8 cellular contexts compared by ENCODE assay signal in genomic region chr9:32551491-32552049, GRCh38. TPM values are rescaled to one million over a fixed set of nuclear protein-coding genes. Genes with fewer than 3 reads are reported as not detected.
DNase-seq lines count a peak whose midpoint lies in the region; ATAC-seq, FAIRE-seq and TF ChIP-seq lines count a peak whose summit lies in the region.

No MANE protein-coding gene starts in this region.

- peaks cover 3% of the 10 kb centered on the region for H4K20me1 ChIP-seq in keratinocyte (ENCODE audit: control insufficient read depth, extremely low read depth, insufficient read depth, low read length)

- peaks cover 2 to 3% of the 10 kb centered on the region in 2 experiments for H3K36me3 ChIP-seq in keratinocyte (ENCODE audit: control insufficient read depth in 2 of 2, extremely low read depth in 1 of 2, insufficient read depth in 2 of 2, low read length in 2 of 2)

- peak overlapping the region; percentile 64 to 97 (median 77) for H3K4me3 ChIP-seq in keratinocyte (ENCODE audit: control insufficient read depth in 2 of 3, extremely low read depth in 1 of 3, insufficient read depth in 2 of 3, low read depth in 1 of 3, low read length in 3 of 3)

- H3K27ac ChIP-seq in keratinocyte (ENCODE audit: control insufficient read depth, insufficient read depth, low read length), result peak overlapping the region; percentile 91

- ATAC-seq in HG02759 (IDR thresholded peaks at IDR 0.05; ENCODE audit: unreplicated experiment) (no peak), GM21381 (IDR thresholded peaks at IDR 0.05; ENCODE audit: unreplicated experiment) (no peak)

- H3K36me3 Mint-ChIP-seq in T-helper 2 cell treated with Interferon-gamma antibody and Interleukin-4, amounts not matched to agents 5 μg/mL and 100 μg/mL, for 36 hours (ENCODE audit: low read depth), result peaks cover 22% of the 10 kb centered on the region
- peaks cover 33% of the 10 kb centered on the region for H3K36me3 Mint-ChIP-seq in brain

- no peaks in the 10 kb centered on the region for H3K9me3 ChIP-seq in keratinocyte (ENCODE audit: control insufficient read depth, low read depth, low read length)

- no peaks in the 10 kb centered on the region for H3K9me1 ChIP-seq in keratinocyte (ENCODE audit: control insufficient read depth, extremely low read depth, insufficient read depth, low read length)

- FAIRE-seq in GM12891 (lab: Jason Lieb, UNC), result peak; percentile 79
- peak; percentile 57 for FAIRE-seq in keratinocyte (lab: Jason Lieb, UNC)

- peaks cover 59% of the 10 kb centered on the region for H3K79me2 ChIP-seq in keratinocyte (ENCODE audit: control insufficient read depth, insufficient read depth, low read length)

- H3K4me3 Mint-ChIP-seq in T-helper 2 cell treated with Interferon-gamma antibody and Interleukin-4, amounts not matched to agents 5 μg/mL and 100 μg/mL, for 36 hours, result peak overlapping the region; percentile 100
- H3K4me3 Mint-ChIP-seq in brain, result peak overlapping the region; percentile 92 to 98 (median 95)

- DNase-seq in GM12891 (ENCODE audit: insufficient read length, low spot score), result no peak
- peak; percentile 54 to 61 for DNase-seq in Kasumi-1 (lab: John Stamatoyannopoulos, UW)
- peak; percentile 69 for DNase-seq in T-helper 2 cell treated with Interferon-gamma antibody and Interleukin-4, amounts not matched to agents 5 μg/mL and 100 μg/mL, for 36 hours (ENCODE audit: low spot score)
- no peak for DNase-seq in keratinocyte (ENCODE audit: low read depth, low spot score)
- DNase-seq in stimulated activated CD4-positive, alpha-beta T cell treated with anti-CD3 and anti-CD28 coated beads, Interleukin-15, amount 100 ng/mL, for 24 hours, result peak; percentile 67

- H3K4me1 ChIP-seq in keratinocyte (ENCODE audit: control insufficient read depth, extremely low read depth, insufficient read depth, low read length), result peaks cover 12% of the 10 kb centered on the region

- H3K27ac Mint-ChIP-seq in T-helper 2 cell treated with Interferon-gamma antibody and Interleukin-4, amounts not matched to agents 5 μg/mL and 100 μg/mL, for 36 hours, result peak overlapping the region; percentile 98
- peak overlapping the region; percentile 97 to 99 (median 99) for H3K27ac Mint-ChIP-seq in brain

- H3K9me3 Mint-ChIP-seq in T-helper 2 cell treated with Interferon-gamma antibody and Interleukin-4, amounts not matched to agents 5 μg/mL and 100 μg/mL, for 36 hours, result no peaks in the 10 kb centered on the region
- H3K9me3 Mint-ChIP-seq in brain, result peaks cover 0 to 4% (median 0%) of the 10 kb centered on the region in 5 experiments

- peaks cover 27% of the 10 kb centered on the region for H3K4me1 Mint-ChIP-seq in T-helper 2 cell treated with Interferon-gamma antibody and Interleukin-4, amounts not matched to agents 5 μg/mL and 100 μg/mL, for 36 hours (ENCODE audit: low read depth)
- H3K4me1 Mint-ChIP-seq in brain, result peaks cover 48% of the 10 kb centered on the region

- H3K4me2 ChIP-seq in keratinocyte (ENCODE audit: control insufficient read depth, extremely low read depth, insufficient read depth, low read depth, low read length), result peak overlapping the region; percentile 94

- peak overlapping the region; percentile 75 for H2AFZ ChIP-seq in keratinocyte (ENCODE audit: control insufficient read depth, low read length)

- no peaks in the 10 kb centered on the region for H3K27me3 ChIP-seq in keratinocyte (ENCODE audit: control insufficient read depth, extremely low read depth, insufficient read depth, low read length)

- H3K27me3 Mint-ChIP-seq in T-helper 2 cell treated with Interferon-gamma antibody and Interleukin-4, amounts not matched to agents 5 μg/mL and 100 μg/mL, for 36 hours (ENCODE audit: low read depth), result no peaks in the 10 kb centered on the region
- peaks cover 5% of the 10 kb centered on the region for H3K27me3 Mint-ChIP-seq in brain

- TF ChIP-seq CTCF in brain (conservative IDR thresholded peaks at IDR 0.05) (no peak), keratinocyte (optimal IDR thresholded peaks at IDR 0.05 in 1 of 3, IDR thresholded peaks at IDR 0.05 in 1 of 3, conservative IDR thresholded peaks at IDR 0.05 in 1 of 3; ENCODE audit: extremely low read depth in 1 of 3, insufficient read depth in 2 of 3, low read length in 3 of 3) (no peak)

- peak overlapping the region; percentile 91 for H3K9ac ChIP-seq in keratinocyte (ENCODE audit: control insufficient read depth, extremely low read depth, insufficient read depth, low read length)

- dilution Hi-C loops in keratinocyte (cut with MboI; ENCODE audit: extremely low pct_ligation_motif_present, low sequenced_read_pairs), result loop anchor here (25.0 kb wide), 1 partner anchor 114 kb away; no protein-coding TSS in a partner anchor

- TF ChIP-seq POLR2A in GM12891 (IDR thresholded peaks at IDR 0.05; ENCODE audit: low read depth, low read length), result no peak

TF ChIP-seq in GM12891, 5 proteins besides CTCF, POLR2A, EP300 and RAD21:
- no peak for TF ChIP-seq PAX5 (IDR thresholded peaks at IDR 0.05; ENCODE audit: insufficient read depth, low read length, severe bottlenecking)
- TF ChIP-seq POLR2AphosphoS5 (IDR thresholded peaks at IDR 0.05; ENCODE audit: low read depth, low read length), result no peak
- no peak for TF ChIP-seq SPI1 (IDR thresholded peaks at IDR 0.05; ENCODE audit: low read depth, low read length)
- no peak for TF ChIP-seq TAF1 (IDR thresholded peaks at IDR 0.05; ENCODE audit: low read depth, low read length)
- TF ChIP-seq POU2F2 (IDR thresholded peaks at IDR 0.05; ENCODE audit: low read depth, low read length), result no peak

RNA-seq across cellular contexts. Expression of gene SMIM27, which starts 0.6 kb away (rescaled TPM):
- polyA plus RNA-seq in GM12891 (2012; ENCODE audit: low read depth, missing spikeins), result 59.3 TPM
- polyA plus RNA-seq in brain (ENCODE audit: insufficient read depth, low read depth, low replicate concordance), result 44.9 TPM
- polyA plus RNA-seq in keratinocyte, result 2.0 to 21.9 TPM (median 13.0 TPM) in 3 replicates
- polyA plus RNA-seq in keratinocyte (2011; ENCODE audit: low read depth), result 1.6 TPM
- 1.9 and 3.4 TPM in 2 replicates for polyA plus RNA-seq in keratinocyte (2011; cell fraction: cytosol; rRNA removed)
- 1.0 and 1.9 TPM in 2 replicates for polyA plus RNA-seq in keratinocyte (2011; cell fraction: nucleus; rRNA removed)
- polyA plus RNA-seq in keratinocyte (2012; ENCODE audit: low replicate concordance), result 17.5 and 21.5 TPM in 2 replicates
- polyA minus RNA-seq in keratinocyte, result 1.1 to 3.9 TPM (median 1.9 TPM) in 3 replicates
- not detected for polyA minus RNA-seq in keratinocyte (2011; cell fraction: cytosol; rRNA and poly(A)+ RNA removed)
- 2.5 TPM in 1 of 2 replicates, not detected in the other for polyA minus RNA-seq in keratinocyte (2011; cell fraction: nucleus; rRNA and poly(A)+ RNA removed)

RNA-seq across cellular contexts. Expression of gene TOPORS, which starts 0.8 kb away (rescaled TPM):
- 9.8 TPM for polyA plus RNA-seq in GM12891 (2012; ENCODE audit: low read depth, missing spikeins)
- polyA plus RNA-seq in brain (ENCODE audit: insufficient read depth, low read depth, low replicate concordance) (7.5 TPM), keratinocyte (12.8 to 17.1 TPM (median 13.5 TPM) in 3 replicates)
- 37.3 TPM for polyA plus RNA-seq in keratinocyte (2011; ENCODE audit: low read depth)
- 6.9 and 14.0 TPM in 2 replicates for polyA plus RNA-seq in keratinocyte (2011; cell fraction: cytosol; rRNA removed)
- polyA plus RNA-seq in keratinocyte (2011; cell fraction: nucleus; rRNA removed), result 17.1 and 24.5 TPM in 2 replicates
- 13.5 and 17.0 TPM in 2 replicates for polyA plus RNA-seq in keratinocyte (2012; ENCODE audit: low replicate concordance)
- 8.2 to 27.8 TPM (median 19.3 TPM) in 3 replicates for polyA minus RNA-seq in keratinocyte
- polyA minus RNA-seq in keratinocyte (2011; cell fraction: cytosol; rRNA and poly(A)+ RNA removed), result 9.2 TPM
- polyA minus RNA-seq in keratinocyte (2011; cell fraction: nucleus; rRNA and poly(A)+ RNA removed), result 18.5 and 36.0 TPM in 2 replicates

RNA-seq across cellular contexts. Expression of gene NDUFB6, which starts 21.4 kb away (rescaled TPM):
- polyA plus RNA-seq in GM12891 (2012; ENCODE audit: low read depth, missing spikeins), result 53.2 TPM
- polyA plus RNA-seq in brain (ENCODE audit: insufficient read depth, low read depth, low replicate concordance), result 96.1 TPM
- 50.2 to 67.0 TPM (median 60.7 TPM) in 3 replicates for polyA plus RNA-seq in keratinocyte
- polyA plus RNA-seq in keratinocyte (2011; ENCODE audit: low read depth), result 47.3 TPM
- polyA plus RNA-seq in keratinocyte (2011; cell fraction: cytosol; rRNA removed), result 38.4 and 41.6 TPM in 2 replicates
- polyA plus RNA-seq in keratinocyte (2011; cell fraction: nucleus; rRNA removed), result 16.5 and 25.5 TPM in 2 replicates
- polyA plus RNA-seq in keratinocyte (2012; ENCODE audit: low replicate concordance), result 33.3 and 74.3 TPM in 2 replicates
- 8.0 to 16.1 TPM (median 9.6 TPM) in 3 replicates for polyA minus RNA-seq in keratinocyte
- polyA minus RNA-seq in keratinocyte (2011; cell fraction: cytosol; rRNA and poly(A)+ RNA removed), result 42.8 TPM
- 6.8 and 10.2 TPM in 2 replicates for polyA minus RNA-seq in keratinocyte (2011; cell fraction: nucleus; rRNA and poly(A)+ RNA removed)

RNA-seq across cellular contexts. Expression of gene RIGI, which starts 25.6 kb away (rescaled TPM):
- polyA plus RNA-seq in GM12891 (2012; ENCODE audit: low read depth, missing spikeins), result 2.9 TPM
- 3.1 TPM for polyA plus RNA-seq in brain (ENCODE audit: insufficient read depth, low read depth, low replicate concordance)
- 23.0 to 31.4 TPM (median 27.6 TPM) in 3 replicates for polyA plus RNA-seq in keratinocyte
- polyA plus RNA-seq in keratinocyte (2011; ENCODE audit: low read depth), result 3.0 TPM
- polyA plus RNA-seq in keratinocyte (2011; cell fraction: cytosol; rRNA removed), result 11.4 and 22.0 TPM in 2 replicates
- 30.2 and 35.6 TPM in 2 replicates for polyA plus RNA-seq in keratinocyte (2011; cell fraction: nucleus; rRNA removed)
- 4.7 and 29.6 TPM in 2 replicates for polyA plus RNA-seq in keratinocyte (2012; ENCODE audit: low replicate concordance)
- polyA minus RNA-seq in keratinocyte, result 7.3 to 34.9 TPM (median 16.8 TPM) in 3 replicates
- polyA minus RNA-seq in keratinocyte (2011; cell fraction: cytosol; rRNA and poly(A)+ RNA removed), result 9.6 TPM
- 21.1 and 44.8 TPM in 2 replicates for polyA minus RNA-seq in keratinocyte (2011; cell fraction: nucleus; rRNA and poly(A)+ RNA removed)

Comparison
In these comparisons a context has a peak if more than half of its experiments do, and no peak if none do; other contexts are left out.
1. DNase-seq: peak in Kasumi-1 (2 of 2), T-helper 2 cell treated with Interferon-gamma antibody and Interleukin-4, amounts not matched to agents 5 μg/mL and 100 μg/mL, for 36 hours (single experiment) and stimulated activated CD4-positive, alpha-beta T cell treated with anti-CD3 and anti-CD28 coated beads, Interleukin-15, amount 100 ng/mL, for 24 hours (single experiment); none in GM12891 (single experiment) and keratinocyte (single experiment).